Comparison of ENCODE assay signal across 9 cellular contexts in the genomic region with DNA sequence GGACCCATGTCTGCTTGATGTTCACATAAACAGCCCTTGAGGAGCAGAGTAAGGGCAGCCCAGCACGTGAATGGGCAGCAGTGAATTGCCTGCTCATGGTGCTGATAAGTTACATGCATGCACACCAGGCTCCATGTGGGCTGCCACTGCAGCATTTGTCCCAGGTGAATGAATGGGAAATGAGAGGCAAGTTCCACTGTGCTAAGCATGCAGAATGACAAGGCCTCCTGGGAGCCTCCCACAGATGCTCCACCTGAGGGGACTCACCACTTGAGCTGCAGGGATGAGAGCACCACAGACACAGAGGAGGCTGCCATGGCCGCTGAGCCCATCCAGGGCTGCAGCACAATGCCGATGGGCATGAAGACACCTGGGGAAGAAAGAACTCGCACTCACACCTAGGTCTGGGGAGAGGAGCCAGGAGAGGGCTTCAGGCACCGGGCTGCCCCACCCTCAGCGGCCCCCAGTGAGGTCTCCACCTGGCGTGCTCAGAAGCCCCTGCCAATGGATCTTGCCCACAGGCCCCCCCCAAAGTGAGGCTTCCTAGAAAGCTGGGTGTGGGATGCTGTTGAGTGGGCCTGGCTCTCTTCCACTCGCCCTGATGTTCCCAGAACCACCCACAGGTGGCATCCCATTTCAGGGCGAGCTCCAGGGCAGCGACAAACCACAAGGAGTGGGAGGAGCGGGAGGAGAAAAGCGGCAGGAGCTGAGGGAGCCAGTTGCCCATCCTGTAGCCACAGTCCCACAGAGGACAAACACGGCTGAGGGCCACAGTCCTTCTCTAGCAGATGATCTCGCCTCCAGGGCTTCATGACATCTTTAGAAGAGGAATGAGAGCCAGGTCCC.
DNase-seq lines count a peak whose midpoint lies in the region; ATAC-seq, FAIRE-seq and TF ChIP-seq lines count a peak whose summit lies in the region.
"Had no signal": no experiment of that assay in that cellular context is flagged by ENCODE, and none has a peak within 500 bp of the region (broad histone marks: within the 10 kb centered on the region; RNA-seq: fewer than 3 reads in every experiment).

No MANE protein-coding gene starts in this region.

- no peak for ATAC-seq in GM19463 (IDR thresholded peaks at IDR 0.05; ENCODE audit: unreplicated experiment)
- ATAC-seq in GM21576 (IDR thresholded peaks at IDR 0.05; ENCODE audit: unreplicated experiment) = no peak

- TF ChIP-seq CTCF in D721Med (IDR thresholded peaks at IDR 0.05; ENCODE audit: insufficient read depth, missing control alignments) = peak; percentile 22
- TF ChIP-seq CTCF in MCF 10A (IDR thresholded peaks at IDR 0.05; ENCODE audit: unreplicated experiment) = peak; percentile 29
- TF ChIP-seq CTCF in ascending aorta (IDR thresholded peaks at IDR 0.05) = peak in 1 of 3 experiments; percentile 24

- peaks cover 0 to 31% of the 10 kb centered on the region in 2 donors for H3K36me3 ChIP-seq in ascending aorta

- DNase-seq in D721Med (ENCODE audit: insufficient read length, low spot score) (no peak), HuH-7 (ENCODE audit: low spot score) (peak; percentile 39), MCF 10A (ENCODE audit: unreplicated experiment) (peak; percentile 50), lung microvascular endothelial cell (ENCODE audit: low read depth in 2 of 2) (peak; percentile 8 to 22), NCI-H1694 treated with DMSO at 0.1 percent for 48 hours (lab: John Stamatoyannopoulos, UW) (no peak), ascending aorta (ENCODE audit: low spot score in 2 of 2) (no peak)

- CTCF ChIA-PET in MCF 10A (lab: Yijun Ruan, JAX) = interaction anchor here (0.5 to 1.3 kb wide), 7 partner anchors 10 to 958 kb away, joined by 3 read pairs; no protein-coding TSS in a partner anchor

- H3K4me3 ChIP-seq in ascending aorta = no peak overlapping the region

- no peaks in the 10 kb centered on the region for H3K9me3 ChIP-seq in ascending aorta

- no peak overlapping the region for H3K4me3 Mint-ChIP-seq in MCF 10A (ENCODE audit: unreplicated experiment)
- H3K4me3 Mint-ChIP-seq: IgD-negative memory B cell had no signal

- H3K36me3 Mint-ChIP-seq in MCF 10A (ENCODE audit: insufficient read depth, unreplicated experiment) = peaks cover 10% of the 10 kb centered on the region
- H3K36me3 Mint-ChIP-seq: IgD-negative memory B cell had no signal

- no peaks in the 10 kb centered on the region for H3K9me3 Mint-ChIP-seq in MCF 10A (ENCODE audit: unreplicated experiment)
- H3K9me3 Mint-ChIP-seq: IgD-negative memory B cell had no signal

- POLR2A ChIA-PET in MCF 10A (lab: Yijun Ruan, JAX) = no interaction called here

- intact Hi-C loops in MCF 10A (cut with micrococcal nuclease) (no loop called here), ascending aorta (cut with DNase I) (no loop called here)

- no peak for FAIRE-seq in D721Med (lab: Jason Lieb, UNC)

- no peaks in the 10 kb centered on the region for H3K27me3 ChIP-seq in ascending aorta

- BruUV-seq in MCF 10A (replicated peaks; lab: Mats Ljungman, UMichigan) = no TSS peak

- H3K27ac ChIP-seq in ascending aorta = no peak overlapping the region

- no peaks in the 10 kb centered on the region for H3K4me1 ChIP-seq in ascending aorta

- no peaks in the 10 kb centered on the region for H3K27me3 Mint-ChIP-seq in MCF 10A (ENCODE audit: insufficient read depth, unreplicated experiment)

- H3K27ac Mint-ChIP-seq in MCF 10A (ENCODE audit: low read depth, unreplicated experiment) = no peak overlapping the region
- H3K27ac Mint-ChIP-seq: IgD-negative memory B cell had no signal

- no peaks in the 10 kb centered on the region for H3K4me1 Mint-ChIP-seq in MCF 10A (ENCODE audit: insufficient read depth, unreplicated experiment)
- H3K4me1 Mint-ChIP-seq: IgD-negative memory B cell had no signal

Comparison
In these comparisons a context has a peak if more than half of its experiments do, and no peak if none do; other contexts are left out.
1. DNase-seq: peak in HuH-7 (single experiment), MCF 10A (single experiment) and lung microvascular endothelial cell (2 of 2); none in D721Med (single experiment), NCI-H1694 treated with DMSO at 0.1 percent for 48 hours (single experiment) and ascending aorta (0 of 2).